Comparison of ENCODE assay signal across 2 cellular contexts in genomic region chr7:144063710-144064109, GRCh38.
TF ChIP-seq lines count a peak whose summit lies in the region.

No MANE protein-coding gene starts in this region.

TF ChIP-seq in Ishikawa, 13 proteins besides CTCF, POLR2A, EP300 and RAD21:
- no peak for TF ChIP-seq FOXM1 (IDR thresholded peaks at IDR 0.05; ENCODE audit: borderline replicate concordance, low read depth)
- TF ChIP-seq YY1 (IDR thresholded peaks at IDR 0.05; ENCODE audit: low read depth), result no peak
- no peak for TF ChIP-seq REST (IDR thresholded peaks at IDR 0.05; ENCODE audit: low read depth)
- TF ChIP-seq, protein P1, sequence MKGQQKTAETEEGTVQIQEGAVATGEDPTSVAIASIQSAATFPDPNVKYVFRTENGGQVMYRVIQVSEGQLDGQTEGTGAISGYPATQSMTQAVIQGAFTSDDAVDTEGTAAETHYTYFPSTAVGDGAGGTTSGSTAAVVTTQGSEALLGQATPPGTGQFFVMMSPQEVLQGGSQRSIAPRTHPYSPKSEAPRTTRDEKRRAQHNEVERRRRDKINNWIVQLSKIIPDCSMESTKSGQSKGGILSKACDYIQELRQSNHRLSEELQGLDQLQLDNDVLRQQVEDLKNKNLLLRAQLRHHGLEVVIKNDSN (IDR thresholded peaks at IDR 0.05), result no peak
- no peak for TF ChIP-seq CEBPB (IDR thresholded peaks at IDR 0.05)
- TF ChIP-seq, protein P2, sequence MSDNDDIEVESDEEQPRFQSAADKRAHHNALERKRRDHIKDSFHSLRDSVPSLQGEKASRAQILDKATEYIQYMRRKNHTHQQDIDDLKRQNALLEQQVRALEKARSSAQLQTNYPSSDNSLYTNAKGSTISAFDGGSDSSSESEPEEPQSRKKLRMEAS (IDR thresholded peaks at IDR 0.05), result no peak
- TF ChIP-seq ZBTB7A (IDR thresholded peaks at IDR 0.05; ENCODE audit: low read depth), result no peak
- TF ChIP-seq TAF1 (IDR thresholded peaks at IDR 0.05; ENCODE audit: low read depth), result no peak
- TF ChIP-seq TCF12 (IDR thresholded peaks at IDR 0.05; ENCODE audit: low read depth), result no peak
- no peak for TF ChIP-seq NFIC (IDR thresholded peaks at IDR 0.05)
- TF ChIP-seq CREB1 (IDR thresholded peaks at IDR 0.05; ENCODE audit: low read depth), result no peak

TF ChIP-seq in GM12878, 131 proteins besides CTCF, POLR2A, EP300 and RAD21:
- TF ChIP-seq BRCA1 (IDR thresholded peaks at IDR 0.05; ENCODE audit: low read depth, low read length) (no peak), BACH1 (IDR thresholded peaks at IDR 0.05; ENCODE audit: borderline replicate concordance) (no peak), ZNF622 (IDR thresholded peaks at IDR 0.05) (no peak)
TF ChIP-seq in GM12878: peak in this region for 0.
